15 cellular contexts compared by ENCODE assay signal in genomic region chr16:84356591-84357116, GRCh38. TPM values are rescaled to one million over a fixed set of nuclear protein-coding genes. Genes with fewer than 3 reads are reported as not detected.
DNase-seq lines count a peak whose midpoint lies in the region; ATAC-seq and TF ChIP-seq lines count a peak whose summit lies in the region.
"Had no signal": no experiment of that assay in that cellular context is flagged by ENCODE, and none has a peak within 500 bp of the region (broad histone marks: within the 10 kb centered on the region; RNA-seq: fewer than 3 reads in every experiment).

No MANE protein-coding gene starts in this region.

- no peaks in the 10 kb centered on the region for H3K36me3 ChIP-seq in endodermal cell (ENCODE audit: control insufficient read depth, insufficient read depth, low read length)

- no peaks in the 10 kb centered on the region for H3K36me3 Mint-ChIP-seq in endodermal cell (ENCODE audit: low read depth)
- no peaks in the 10 kb centered on the region for H3K36me3 Mint-ChIP-seq in activated T-cell treated with anti-CD3 and anti-CD28 coated beads, Interleukin-2, amount 50 U/mL, for 72 hours (ENCODE audit: insufficient read depth in 2 of 2)
- H3K36me3 Mint-ChIP-seq: CD8-positive, alpha-beta memory T cell had no signal

- H3K4me1 Mint-ChIP-seq in endodermal cell: peaks cover 10% of the 10 kb centered on the region
- peaks cover 42% of the 10 kb centered on the region for H3K4me1 Mint-ChIP-seq in activated T-cell treated with anti-CD3 and anti-CD28 coated beads, Interleukin-2, amount 50 U/mL, for 72 hours (ENCODE audit: low read depth)

- peak; percentile 21 for DNase-seq in Daoy (ENCODE audit: low read depth)
- DNase-seq in NCI-H748 (lab: John Stamatoyannopoulos, UW; ENCODE audit: unreplicated experiment): peak; percentile 44
- no peak for DNase-seq in endodermal cell
- peak; percentile 84 for DNase-seq in occipital lobe (lab: John Stamatoyannopoulos, UW)
- no peak for DNase-seq in stimulated activated CD4-positive, alpha-beta T cell treated with anti-CD3 and anti-CD28 coated beads, Interleukin-15, amount 100 ng/mL, for 24 hours
- DNase-seq in activated T-cell treated with anti-CD3 and anti-CD28 coated beads, Interleukin-2, amount 50 U/mL, for 72 hours: no peak
- no peak for DNase-seq in activated naive CD4-positive, alpha-beta T cell treated with anti-CD3 and anti-CD28 coated beads, Interleukin-2, amount 50 U/mL, for 16 hours
- DNase-seq: CD8-positive, alpha-beta memory T cell; NCI-H526 treated with DMSO at 0.1 percent for 48 hours had no signal

- H3K27me3 Mint-ChIP-seq in endodermal cell (ENCODE audit: insufficient read depth): no peaks in the 10 kb centered on the region
- H3K27me3 Mint-ChIP-seq in activated T-cell treated with anti-CD3 and anti-CD28 coated beads, Interleukin-2, amount 50 U/mL, for 72 hours (ENCODE audit: low read depth): no peaks in the 10 kb centered on the region

- H3K9me3 ChIP-seq in endodermal cell (ENCODE audit: control insufficient read depth, low read length): no peaks in the 10 kb centered on the region

- TF ChIP-seq CTCF in endodermal cell (conservative IDR thresholded peaks at IDR 0.05): no peak

- no peak overlapping the region for H3K4me3 ChIP-seq in endodermal cell (ENCODE audit: low read length)
- H3K4me3 ChIP-seq: GM12878 had no signal

- H3K4me1 ChIP-seq in endodermal cell (ENCODE audit: control insufficient read depth, insufficient read depth, low read length): peaks cover 4% of the 10 kb centered on the region

- no peak for ATAC-seq in activated T-cell treated with anti-CD3 and anti-CD28 coated beads, Interleukin-2, amount 50 U/mL, for 72 hours (replicated peaks in 1 of 2)
- ATAC-seq in GM21526 (IDR thresholded peaks at IDR 0.05; ENCODE audit: low FRiP score, unreplicated experiment): no peak
- ATAC-seq: GM12878 had no signal

- no peaks in the 10 kb centered on the region for H3K9me3 Mint-ChIP-seq in endodermal cell
- H3K9me3 Mint-ChIP-seq in activated T-cell treated with anti-CD3 and anti-CD28 coated beads, Interleukin-2, amount 50 U/mL, for 72 hours: no peaks in the 10 kb centered on the region
- H3K9me3 Mint-ChIP-seq: CD8-positive, alpha-beta memory T cell had no signal

- H3K27ac ChIP-seq in endodermal cell (ENCODE audit: low read depth, low read length): peak overlapping the region; percentile 73

- H3K27me3 ChIP-seq in endodermal cell (ENCODE audit: control insufficient read depth, insufficient read depth, low read length, poor library complexity, severe bottlenecking): no peaks in the 10 kb centered on the region

- H3K9ac ChIP-seq in endodermal cell (ENCODE audit: extremely low read depth, low read length, poor library complexity, severe bottlenecking): no peak overlapping the region

- WGBS in endodermal cell (ENCODE audit: insufficient coverage in 1 of 2, insufficient read length in 1 of 2), 2 experiments: 73 to 84% methylated on average over 7 to 11 of the region's 11 CpGs

- no peak overlapping the region for H3K4me3 Mint-ChIP-seq in endodermal cell
- H3K4me3 Mint-ChIP-seq in activated T-cell treated with anti-CD3 and anti-CD28 coated beads, Interleukin-2, amount 50 U/mL, for 72 hours: no peak overlapping the region
- H3K4me3 Mint-ChIP-seq: CD8-positive, alpha-beta memory T cell had no signal

- H3K27ac Mint-ChIP-seq in endodermal cell: no peak overlapping the region
- no peak overlapping the region for H3K27ac Mint-ChIP-seq in activated T-cell treated with anti-CD3 and anti-CD28 coated beads, Interleukin-2, amount 50 U/mL, for 72 hours
- H3K27ac Mint-ChIP-seq: CD8-positive, alpha-beta memory T cell had no signal

RNA-seq across cellular contexts. Expression of gene ATP2C2, which starts 11.7 kb away (rescaled TPM):
- total RNA-seq in Daoy (2014; rRNA removed; shearing (Covaris generic)): not detected in 2 replicates
- 1 to 10 TPM; 2.0 to 2.6 TPM for total RNA-seq in endodermal cell
- polyA plus RNA-seq in endodermal cell (2013, experiment 1 of 2): 0.71 TPM
- 0.87 TPM for polyA plus RNA-seq in endodermal cell (2013, experiment 2 of 2)
- 7.0 TPM for total RNA-seq in occipital lobe
- under 1 TPM in 1 of 2 donors, not detected in 1; 0.07 TPM for total RNA-seq in activated T-cell treated with anti-CD3 and anti-CD28 coated beads, Interleukin-2, amount 50 U/mL, for 72 hours
- total RNA-seq: activated CD8-positive, alpha-beta memory T cell treated with anti-CD3 and anti-CD28 coated beads for 36 hours; CD8-positive, alpha-beta memory T cell; GM12878; IMR-90; renal cortical epithelial cell; T-helper 2 cell treated with Interferon-gamma antibody and Interleukin-4, amounts not matched to agents 100 ng/mL and 5 ng/mL, for 36 hours had no signal
- polyA plus RNA-seq: CD8-positive, alpha-beta memory T cell; IMR-90 had no signal

Comparison
In these comparisons a context has a peak if more than half of its experiments do, and no peak if none do; other contexts are left out.
1. DNase-seq: peak in Daoy (single experiment), NCI-H748 (single experiment) and occipital lobe (single experiment); none in endodermal cell (single experiment), stimulated activated CD4-positive, alpha-beta T cell treated with anti-CD3 and anti-CD28 coated beads, Interleukin-15, amount 100 ng/mL, for 24 hours (single experiment), activated T-cell treated with anti-CD3 and anti-CD28 coated beads, Interleukin-2, amount 50 U/mL, for 72 hours (0 of 2) and activated naive CD4-positive, alpha-beta T cell treated with anti-CD3 and anti-CD28 coated beads, Interleukin-2, amount 50 U/mL, for 16 hours (single experiment).